In genomic region chr1:18921506-18922251, GRCh38 we compare ENCODE assay signal across 9 cellular contexts. TPM values are rescaled to one million over a fixed set of nuclear protein-coding genes. Genes with fewer than 3 reads are reported as not detected.
DNase-seq lines count a peak whose midpoint lies in the region; ATAC-seq, FAIRE-seq and TF ChIP-seq lines count a peak whose summit lies in the region.
"Had no signal": no experiment of that assay in that cellular context is flagged by ENCODE, and none has a peak within 500 bp of the region (broad histone marks: within the 10 kb centered on the region; RNA-seq: fewer than 3 reads in every experiment).

No MANE protein-coding gene starts in this region.

- H3K4me1 Mint-ChIP-seq in T-helper 17 cell (peaks cover 35% of the 10 kb centered on the region), glutamatergic neuron (ENCODE audit: low read depth, unreplicated experiment) (peaks cover 57% of the 10 kb centered on the region)

- H3K36me3 ChIP-seq in BJ (ENCODE audit: control insufficient read depth, insufficient read depth, low read length) (peaks cover 14% of the 10 kb centered on the region), prostate gland (peaks cover 0 to 7% of the 10 kb centered on the region in 2 donors)

- no peak for FAIRE-seq in H54 (lab: Jason Lieb, UNC)

- DNase-seq in BJ (ENCODE audit: low read depth) (no peak), T-helper 17 cell (no peak), glutamatergic neuron (no peak), prostate gland (ENCODE audit: low spot score) (no peak), NAMALWA (ENCODE audit: low spot score) (no peak), H54 (ENCODE audit: insufficient read length, low spot score) (no peak), cortex of kidney (lab: John Stamatoyannopoulos, UW) (no peak)
- DNase-seq: naive B cell had no signal

- TF ChIP-seq CTCF in BJ (IDR thresholded peaks at IDR 0.05; ENCODE audit: insufficient read depth, low read depth, low read length), result 0 out of 2 replicates have a peak, but pooled peaks have one; percentile 1
- TF ChIP-seq CTCF in glutamatergic neuron (IDR thresholded peaks at IDR 0.05; ENCODE audit: partially characterized antibody, unreplicated experiment), result no peak
- peak in 3 of 4 experiments; percentile 20 to 50 (median 30) for TF ChIP-seq CTCF in prostate gland (IDR thresholded peaks at IDR 0.05)

- H3K36me3 Mint-ChIP-seq in T-helper 17 cell (ENCODE audit: low read depth) (peaks cover 2% of the 10 kb centered on the region), glutamatergic neuron (ENCODE audit: unreplicated experiment) (no peaks in the 10 kb centered on the region)
- H3K36me3 Mint-ChIP-seq: naive B cell had no signal

- H3K27me3 ChIP-seq in BJ (ENCODE audit: control insufficient read depth, insufficient read depth, low read length) (no peaks in the 10 kb centered on the region), prostate gland (replicated peaks; ENCODE audit: insufficient read depth) (no peaks in the 10 kb centered on the region)

- H3K4me1 ChIP-seq in prostate gland (replicated peaks), result peaks cover 22% of the 10 kb centered on the region

- TF ChIP-seq POLR2A in prostate gland (IDR thresholded peaks at IDR 0.05) (no peak), H54 (IDR thresholded peaks at IDR 0.05; ENCODE audit: low read depth, low read length) (no peak)

- peak overlapping the region; percentile 28 for H3K4me3 Mint-ChIP-seq in T-helper 17 cell
- peak overlapping the region; percentile 88 for H3K4me3 Mint-ChIP-seq in glutamatergic neuron (ENCODE audit: unreplicated experiment)
- H3K4me3 Mint-ChIP-seq: naive B cell had no signal

- WGBS in prostate gland, result 55% methylated on average over 17 of the region's 17 CpGs

- CTCF ChIA-PET in BJ (lab: Yijun Ruan, JAX), result interaction anchor here (0.7 to 6.3 kb wide), 9 partner anchors 10 to 176 kb away, joined by 3 to 87 read pairs (median 3); partner anchors contain the start of gene IFFO2

- peaks cover 38% of the 10 kb centered on the region for H3K9me3 Mint-ChIP-seq in glutamatergic neuron (ENCODE audit: unreplicated experiment)

- POLR2A ChIA-PET in BJ (lab: Charles Lee), result interaction anchor here (0.6 kb wide), 2 partner anchors 15 to 68 kb away, joined by 3 to 7 read pairs; no protein-coding TSS in a partner anchor

- H3K27ac Mint-ChIP-seq in T-helper 17 cell (no peak overlapping the region), glutamatergic neuron (ENCODE audit: unreplicated experiment) (peak overlapping the region; percentile 100)

- H3K4me3 ChIP-seq in BJ (ENCODE audit: low read depth, low read length), result no peak overlapping the region
- no peak overlapping the region for H3K4me3 ChIP-seq in prostate gland

- H3K27me3 Mint-ChIP-seq in T-helper 17 cell (no peaks in the 10 kb centered on the region), glutamatergic neuron (ENCODE audit: unreplicated experiment) (peaks cover 16% of the 10 kb centered on the region)

- H3K9me3 ChIP-seq in T-helper 17 cell (ENCODE audit: control insufficient read depth, low read length, poor library complexity, severe bottlenecking), result no peaks in the 10 kb centered on the region
- no peaks in the 10 kb centered on the region for H3K9me3 ChIP-seq in prostate gland

- peak overlapping the region; percentile 80 to 84 for H3K27ac ChIP-seq in prostate gland

- intact Hi-C loops in prostate gland (cut with DNase I), result loop anchor here (2.0 to 5.0 kb wide), 2 partner anchors 29 to 86 kb away; no protein-coding TSS in a partner anchor

- ATAC-seq in T-helper 17 cell, result no peak
- ATAC-seq in HG03342 (IDR thresholded peaks at IDR 0.05; ENCODE audit: unreplicated experiment), result no peak

RNA-seq across cellular contexts. Expression of gene ALDH4A1, which starts 19.3 kb away (rescaled TPM):
- 18.1 and 36.6 TPM in 2 replicates for polyA plus RNA-seq in BJ (2011; rRNA removed)
- 11.5 and 18.8 TPM in 2 replicates for polyA minus RNA-seq in BJ (2011; rRNA and poly(A)+ RNA removed)
- total RNA-seq in T-helper 17 cell, result 1 to 10 TPM; 1.1 to 1.2 TPM
- 28.9 TPM for total RNA-seq in glutamatergic neuron (ENCODE audit: unreplicated experiment)
- total RNA-seq in prostate gland, result 10 to 100 TPM; 15.7 to 58.4 TPM

RNA-seq across cellular contexts. Expression of gene IFFO2, which starts 34.8 kb away (rescaled TPM):
- 11.1 and 15.0 TPM in 2 replicates for polyA plus RNA-seq in BJ (2011; rRNA removed)
- 18.4 and 24.7 TPM in 2 replicates for polyA minus RNA-seq in BJ (2011; rRNA and poly(A)+ RNA removed)
- total RNA-seq in T-helper 17 cell (100 to 1,000 TPM in 1 of 2 donors, 10 to 100 TPM in 1; 99.8 to 119 TPM), glutamatergic neuron (ENCODE audit: unreplicated experiment) (107 TPM), prostate gland (10 to 100 TPM; 13.6 to 20.4 TPM)

Comparison
In these comparisons a context has a peak if more than half of its experiments do, and no peak if none do; other contexts are left out.
1. RNA of gene ALDH4A1, which starts 19.3 kb away (total RNA-seq): 15.7 to 58.4 TPM in prostate gland and 28.9 TPM in glutamatergic neuron (single experiment); 1.1 to 1.2 TPM in T-helper 17 cell; every median in the first group is over 4 times any median in the second.